ENCODE assay signal across 8 cellular contexts in the genomic region with DNA sequence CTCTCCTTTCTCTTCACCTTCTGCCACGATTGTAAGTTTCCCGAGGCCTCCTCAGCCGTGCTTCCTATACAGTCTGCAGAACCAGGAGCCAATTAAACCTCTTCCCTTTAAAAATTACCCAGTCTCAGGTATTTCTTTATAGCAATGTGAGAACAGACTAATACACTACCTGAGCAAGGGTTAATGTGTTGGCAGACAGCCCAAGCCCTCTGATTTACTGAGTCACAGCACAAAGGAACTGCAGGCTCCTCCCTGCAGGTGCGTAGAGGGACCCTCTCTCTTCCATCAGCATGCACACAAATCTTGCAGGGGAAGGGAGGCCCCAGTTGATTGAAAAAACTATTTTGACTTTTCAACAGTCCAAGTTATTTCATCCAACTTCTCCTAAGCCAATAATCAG.
A peak's percentile ranks its signal among the peaks of the same experiment; 100 is the strongest.
DNase-seq lines count a peak whose midpoint lies in the region; ATAC-seq, FAIRE-seq and TF ChIP-seq lines count a peak whose summit lies in the region.
"Not testable (repeated sequence)": the region's sequence is repeated elsewhere in the genome, so short reads cannot be mapped to it uniquely, and the experiment has no call there.

No MANE protein-coding gene starts in this region.

- H3K4me3 Mint-ChIP-seq in H9, neural progenitor cell: not testable (repeated sequence)

- not testable (repeated sequence) for H3T11ph ChIP-seq in H9 (ENCODE audit: low read length)

- H3K79me2 ChIP-seq in H9 (ENCODE audit: insufficient read depth, low read length); HepG2 (ENCODE audit: insufficient read depth, low read length); neural progenitor cell (ENCODE audit: low read depth): not testable (repeated sequence)

- not testable (repeated sequence) for H4K20me1 ChIP-seq in H9 (ENCODE audit: control insufficient read depth, insufficient read depth, insufficient read length); HepG2 (ENCODE audit: insufficient read depth, low read length); neural progenitor cell (ENCODE audit: low read depth)

- no CpG with 5 or more reads among the region's 4 CpGs for WGBS in H9 (ENCODE audit: extremely low coverage, insufficient read length, low lambda C conversion rate)
- WGBS in HepG2 (ENCODE audit: low lambda C conversion rate) = 35% methylated on average over 4 of the region's 4 CpGs

- ATAC-seq in RWPE2 (ENCODE audit: low read depth) (peak; percentile 59; the same call in 2 of the 3 replicates), foreskin keratinocyte (peak; percentile 58)
- ATAC-seq in HepG2 = not testable (repeated sequence)

- not testable (repeated sequence) for TF ChIP-seq POLR2A in HepG2 (IDR thresholded peaks at IDR 0.05; ENCODE audit: insufficient read depth in 1 of 2, low read depth in 2 of 2, low read length in 2 of 2)

- not testable (repeated sequence) for H3K9ac ChIP-seq in H9 (ENCODE audit: extremely low read depth, insufficient read length, low read length); HepG2 (ENCODE audit: insufficient read depth, low read depth, low read length); neural progenitor cell

- peaks cover 16 to 24% of the 10 kb centered on the region in 2 experiments for H3K4me1 Mint-ChIP-seq in H9
- not testable (repeated sequence) for H3K4me1 Mint-ChIP-seq in neural progenitor cell

- peaks cover 10 to 11% of the 10 kb centered on the region in 2 experiments for H3K9me3 Mint-ChIP-seq in H9
- not testable (repeated sequence) for H3K9me3 Mint-ChIP-seq in neural progenitor cell

- H2BK12ac ChIP-seq in H9 (ENCODE audit: insufficient read length, low read depth, low read length) = not testable (repeated sequence)

- H3K4me2 ChIP-seq in H9 (ENCODE audit: insufficient read depth, insufficient read length, low read length) = not testable (repeated sequence)
- peak overlapping the region; percentile 36; the same call in 1 of the 2 replicates for H3K4me2 ChIP-seq in HepG2 (ENCODE audit: low read depth, low read length)
- H3K4me2 ChIP-seq in neural progenitor cell = peak overlapping the region; percentile 47

- not testable (repeated sequence) for H4K5ac ChIP-seq in H9 (ENCODE audit: insufficient read length, low read depth, low read length)

- not testable (repeated sequence) for TF ChIP-seq RAD21 in HepG2 (CRISPR knock-in tag; IDR thresholded peaks at IDR 0.05)

- H3K79me1 ChIP-seq in H9 (ENCODE audit: insufficient read depth, low read depth, low read length, poor library complexity, severe bottlenecking) = not testable (repeated sequence)

- CTCF ChIA-PET in HepG2 (lab: Yijun Ruan, JAX; ENCODE audit: low intra/inter-chr PET ratio, low total read pairs) = not testable (repeated sequence)

- H3K23me2 ChIP-seq in H9 (ENCODE audit: insufficient read length, low read depth, low read length, poor library complexity, severe bottlenecking) = not testable (repeated sequence)

- H2BK5ac ChIP-seq in H9 (ENCODE audit: insufficient read length, low read length) = not testable (repeated sequence)

- not testable (repeated sequence) for H2BK20ac ChIP-seq in H9 (ENCODE audit: low read depth, low read length, poor library complexity, severe bottlenecking)

- not testable (repeated sequence) for H3K27me3 ChIP-seq in H9 (ENCODE audit: insufficient read depth, low read length); RWPE2 (ENCODE audit: insufficient read depth, poor library complexity, severe bottlenecking); foreskin keratinocyte; HepG2 (ENCODE audit: control insufficient read depth in 1 of 2, insufficient read depth in 2 of 2, low read length in 2 of 2); neural progenitor cell

- H3K56ac ChIP-seq in H9 (ENCODE audit: insufficient read length, low read depth, low read length) = not testable (repeated sequence)

- H3K27ac Mint-ChIP-seq in H9 = peak overlapping the region; percentile 32 to 88 (median 47); a peak in 4 of 7 replicates
- H3K27ac Mint-ChIP-seq in neural progenitor cell = not testable (repeated sequence)

- in situ Hi-C loops in HepG2 (cut with HindIII; ENCODE audit: extremely low pct_ligation_motif_present, low pct_unique_long_range_greater_than_20kb) = not testable (repeated sequence)

- DNase-seq in H9; RWPE2 (ENCODE audit: low spot score); foreskin keratinocyte; HepG2 (ENCODE audit: low spot score); neural progenitor cell (ENCODE audit: low spot score): not testable (repeated sequence)
- DNase-seq in NCI-H2029 treated with DMSO at 0.1 percent for 48 hours (lab: John Stamatoyannopoulos, UW) (peak; percentile 10), NCI-H2171 treated with DMSO at 0.1 percent for 48 hours (lab: John Stamatoyannopoulos, UW) (peak; percentile 61), NCI-H69 (lab: John Stamatoyannopoulos, UW) (peak; percentile 64)

- not testable (repeated sequence) for TF ChIP-seq EP300 in HepG2 (IDR thresholded peaks at IDR 0.05; ENCODE audit: low read depth in 2 of 2, low read length in 2 of 2); HepG2 (CRISPR knock-in tag; IDR thresholded peaks at IDR 0.05; ENCODE audit: borderline replicate concordance)

- not testable (repeated sequence) for H3K4me1 ChIP-seq in H9 (ENCODE audit: insufficient read depth, low read length); RWPE2 (ENCODE audit: insufficient read depth, poor library complexity, severe bottlenecking); foreskin keratinocyte; HepG2 (ENCODE audit: insufficient read depth, low read length)
- peaks cover 11% of the 10 kb centered on the region for H3K4me1 ChIP-seq in neural progenitor cell

- H3K27ac ChIP-seq in H9 (ENCODE audit: insufficient read length, low read depth, low read length); RWPE2 (ENCODE audit: poor library complexity, severe bottlenecking); foreskin keratinocyte; HepG2 (ENCODE audit: extremely low read length, insufficient read depth, low read length); neural progenitor cell: not testable (repeated sequence)

- H4K91ac ChIP-seq in H9 (ENCODE audit: insufficient read length, low read depth, low read length) = not testable (repeated sequence)

- not testable (repeated sequence) for H3K36me3 ChIP-seq in RWPE2 (ENCODE audit: low read depth); HepG2 (replicated peaks in 1 of 2; ENCODE audit: control insufficient read depth in 1 of 2, insufficient read depth in 2 of 2, low read length in 2 of 2); neural progenitor cell

- POLR2A ChIA-PET in HepG2 (lab: Yijun Ruan, JAX) = not testable (repeated sequence)

- H3F3A ChIP-seq in neural progenitor cell (ENCODE audit: low read depth) = not testable (repeated sequence)

- H2BK120ac ChIP-seq in H9 (ENCODE audit: low read depth, low read length, poor library complexity, severe bottlenecking) = not testable (repeated sequence)

- not testable (repeated sequence) for H4K8ac ChIP-seq in H9 (replicated peaks; ENCODE audit: insufficient read length, low read depth, low read length)

- H3K23ac ChIP-seq in H9 (ENCODE audit: insufficient read length, low read depth, low read length) = not testable (repeated sequence)

- not testable (repeated sequence) for H3K4ac ChIP-seq in H9 (ENCODE audit: low read depth, low read length)

- not testable (repeated sequence) for H3K18ac ChIP-seq in H9 (ENCODE audit: insufficient read length, low read depth, low read length)

- not testable (repeated sequence) for FAIRE-seq in HepG2 (lab: Jason Lieb, UNC)

- not testable (repeated sequence) for H3K4me3 ChIP-seq in RWPE2 (ENCODE audit: severe bottlenecking); HepG2 (replicated peaks in 1 of 3; ENCODE audit: insufficient read depth in 1 of 3, low read depth in 2 of 3, low read length in 3 of 3); neural progenitor cell

- not testable (repeated sequence) for H3K27me3 Mint-ChIP-seq in H9 (ENCODE audit: low read depth); neural progenitor cell (ENCODE audit: insufficient read depth, low read depth)

- peaks cover 7 to 14% (median 7%) of the 10 kb centered on the region in 3 experiments for H3K36me3 Mint-ChIP-seq in H9 (ENCODE audit: insufficient read depth in 1 of 3, low read depth in 3 of 3)
- not testable (repeated sequence) for H3K36me3 Mint-ChIP-seq in neural progenitor cell

- intact Hi-C loops in HepG2 (cut with micrococcal nuclease; ENCODE audit: unreplicated experiment) = not testable (repeated sequence)

- H2BK15ac ChIP-seq in H9 (ENCODE audit: low read depth, low read length) = not testable (repeated sequence)

- H3K9me3 ChIP-seq in H9 (ENCODE audit: control insufficient read depth, low read depth, low read length); RWPE2 (ENCODE audit: severe bottlenecking); HepG2 (ENCODE audit: low read length); neural progenitor cell (ENCODE audit: low read depth): not testable (repeated sequence)

- TF ChIP-seq CTCF in H9 (conservative IDR thresholded peaks at IDR 0.05); RWPE2 (IDR thresholded peaks at IDR 0.05; ENCODE audit: poor library complexity, severe bottlenecking); foreskin keratinocyte (conservative IDR thresholded peaks at IDR 0.05); HepG2 (CRISPR knock-in tag; IDR thresholded peaks at IDR 0.05); neural progenitor cell (IDR thresholded peaks at IDR 0.05): not testable (repeated sequence)

- H2AK5ac ChIP-seq in H9 (ENCODE audit: insufficient read length, low read length) = not testable (repeated sequence)

- BruUV-seq in HepG2 (replicated peaks; lab: Mats Ljungman, UMichigan) = not testable (repeated sequence)

- not testable (repeated sequence) for H2AFZ ChIP-seq in H9 (ENCODE audit: low read length); HepG2 (ENCODE audit: low read length); neural progenitor cell (replicated peaks)

- not testable (repeated sequence) for H3K14ac ChIP-seq in H9 (ENCODE audit: insufficient read depth, low read length)

TF ChIP-seq in HepG2, 621 proteins besides CTCF, POLR2A, EP300 and RAD21:
- peak; percentile 59; the same call in 1 of the 2 replicates for TF ChIP-seq ZNF652 (CRISPR knock-in tag; IDR thresholded peaks at IDR 0.05; ENCODE audit: borderline replicate concordance, low read depth)
